ENCODE assay signal across 21 cellular contexts in the genomic region with DNA sequence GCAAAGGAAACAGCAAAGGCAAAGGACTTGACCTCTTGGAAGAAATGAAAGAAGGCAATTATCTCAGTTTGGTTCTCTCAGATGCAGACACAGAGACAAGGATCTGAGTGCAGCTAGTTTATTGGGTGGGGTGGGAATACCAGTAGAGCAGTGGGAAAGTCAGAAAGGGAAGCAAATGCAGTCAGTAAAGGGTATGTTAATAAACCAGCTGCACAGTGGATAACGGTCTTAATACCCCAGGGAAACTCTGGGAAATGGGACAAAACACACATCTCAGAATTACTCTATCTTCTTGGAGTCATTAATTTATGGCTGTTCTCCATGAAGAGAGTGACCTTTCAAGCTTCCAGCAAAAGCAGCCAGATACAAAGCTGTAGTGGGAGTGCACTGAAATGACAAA.
"Had no signal": no experiment of that assay in that cellular context is flagged by ENCODE, and none has a peak within 500 bp of the region (broad histone marks: within the 10 kb centered on the region; RNA-seq: fewer than 3 reads in every experiment).

No MANE protein-coding gene starts in this region.

- H3K27ac ChIP-seq: dorsolateral prefrontal cortex, esophagus muscularis mucosa, gastrocnemius medialis, parathyroid adenoma, prostate gland, sigmoid colon, skin epidermis, testis, tibial nerve, upper lobe of right lung, vagina had no signal

- H3K27me3 ChIP-seq: sigmoid colon, testis, upper lobe of right lung, vagina had no signal

- H3K4me3 ChIP-seq: dorsolateral prefrontal cortex, esophagus muscularis mucosa, gastrocnemius medialis, prostate gland, sigmoid colon, skin epidermis, testis, tibial nerve, upper lobe of right lung, vagina had no signal

- H3K4me3 Mint-ChIP-seq: immature natural killer cell; memory B cell; mesothelial cell of epicardium; natural killer cell; stimulated activated naive B cell treated with anti-CD40 and anti-IgM and Interleukin-4, amounts not matched to agents 10 μg/mL and 1 μg/mL and 100 μg/mL, for 72 hours; stimulated activated naive CD8-positive, alpha-beta T cell treated with anti-CD3 and anti-CD28 coated beads, Interleukin-15, amount 100 ng/mL, for 72 hours had no signal

- H3K36me3 ChIP-seq: esophagus muscularis mucosa, gastrocnemius medialis, prostate gland, sigmoid colon, tibial nerve, upper lobe of right lung, vagina had no signal

- H3K4me1 ChIP-seq: esophagus muscularis mucosa, gastrocnemius medialis, parathyroid adenoma, prostate gland, sigmoid colon, testis, tibial nerve, upper lobe of right lung, vagina had no signal

- H3K9me3 ChIP-seq: esophagus muscularis mucosa, gastrocnemius medialis, prostate gland, sigmoid colon, testis, tibial nerve, upper lobe of right lung, vagina had no signal

- H3K36me3 Mint-ChIP-seq: immature natural killer cell; memory B cell; mesothelial cell of epicardium; natural killer cell; stimulated activated naive B cell treated with anti-CD40 and anti-IgM and Interleukin-4, amounts not matched to agents 10 μg/mL and 1 μg/mL and 100 μg/mL, for 72 hours had no signal

- H3K9me3 Mint-ChIP-seq: immature natural killer cell; memory B cell; natural killer cell; stimulated activated naive B cell treated with anti-CD40 and anti-IgM and Interleukin-4, amounts not matched to agents 10 μg/mL and 1 μg/mL and 100 μg/mL, for 72 hours; stimulated activated naive CD8-positive, alpha-beta T cell treated with anti-CD3 and anti-CD28 coated beads, Interleukin-15, amount 100 ng/mL, for 72 hours had no signal

- H3K27ac Mint-ChIP-seq: immature natural killer cell; memory B cell; mesothelial cell of epicardium; natural killer cell; stimulated activated naive B cell treated with anti-CD40 and anti-IgM and Interleukin-4, amounts not matched to agents 10 μg/mL and 1 μg/mL and 100 μg/mL, for 72 hours; stimulated activated naive CD8-positive, alpha-beta T cell treated with anti-CD3 and anti-CD28 coated beads, Interleukin-15, amount 100 ng/mL, for 72 hours had no signal

- H3K4me1 Mint-ChIP-seq: immature natural killer cell; memory B cell; mesothelial cell of epicardium; natural killer cell; stimulated activated naive B cell treated with anti-CD40 and anti-IgM and Interleukin-4, amounts not matched to agents 10 μg/mL and 1 μg/mL and 100 μg/mL, for 72 hours; stimulated activated naive CD8-positive, alpha-beta T cell treated with anti-CD3 and anti-CD28 coated beads, Interleukin-15, amount 100 ng/mL, for 72 hours had no signal

- DNase-seq: cortex of kidney; dorsolateral prefrontal cortex; effector CD8-positive, alpha-beta T cell; gastrocnemius medialis; immature natural killer cell; natural killer cell; sigmoid colon; stimulated activated CD4-positive, alpha-beta T cell treated with anti-CD3 and anti-CD28 coated beads, Interleukin-2, amount 100 ng/mL, for 24 hours; stimulated activated CD4-positive, alpha-beta T cell treated with anti-CD3 and anti-CD28 coated beads, Interleukin-4, amount 100 ng/mL, for 4 hours; stimulated activated naive B cell treated with anti-CD40 and anti-IgM and Interleukin-4, amounts not matched to agents 10 μg/mL and 1 μg/mL and 100 μg/mL, for 72 hours; stimulated activated naive CD8-positive, alpha-beta T cell treated with anti-CD3 and anti-CD28 coated beads, Interleukin-15, amount 100 ng/mL, for 72 hours; testis; upper lobe of right lung had no signal

- H3K9ac ChIP-seq: parathyroid adenoma had no signal

- ATAC-seq: gastrocnemius medialis; natural killer cell; stimulated activated naive B cell treated with anti-CD40 and anti-IgM and Interleukin-4, amounts not matched to agents 10 μg/mL and 1 μg/mL and 100 μg/mL, for 72 hours; stimulated activated naive CD8-positive, alpha-beta T cell treated with anti-CD3 and anti-CD28 coated beads, Interleukin-15, amount 100 ng/mL, for 72 hours; upper lobe of right lung had no signal
